Comparison of ENCODE assay signal across 16 cellular contexts in genomic region chr11:2315395-2316168, GRCh38. TPM values are rescaled to one million over a fixed set of nuclear protein-coding genes. Genes with fewer than 3 reads are reported as not detected.
DNase-seq lines count a peak whose midpoint lies in the region; ATAC-seq and TF ChIP-seq lines count a peak whose summit lies in the region.
"Had no signal": no experiment of that assay in that cellular context is flagged by ENCODE, and none has a peak within 500 bp of the region (broad histone marks: within the 10 kb centered on the region; RNA-seq: fewer than 3 reads in every experiment).

No MANE protein-coding gene starts in this region.

- DNase-seq in breast epithelium (ENCODE audit: low spot score in 2 of 2), result peak in 1 of 2 donors; percentile 49
- no peak for DNase-seq in mammary epithelial cell
- no peak for DNase-seq in hepatocyte (ENCODE audit: low spot score)
- DNase-seq in psoas muscle, result peak in 1 of 2 donors; percentile 31
- DNase-seq in aorta, result peak in 1 of 2 donors; percentile 72
- DNase-seq: activated CD4-positive, alpha-beta T cell treated with anti-CD3 and anti-CD28 coated beads, Interleukin-2, amount 50 U/mL, for 4 hours; NCI-H524 treated with DMSO at 0.1 percent for 48 hours; stimulated activated naive CD8-positive, alpha-beta T cell treated with anti-CD3 and anti-CD28 coated beads, Interleukin-15, amount 100 ng/mL, for 72 hours had no signal

- H3K27ac ChIP-seq in breast epithelium (peak overlapping the region; percentile 68 to 83), mammary epithelial cell (ENCODE audit: insufficient read depth, low read depth, low read length) (no peak overlapping the region), hepatocyte (peak overlapping the region; percentile 70), psoas muscle (no peak overlapping the region), aorta (ENCODE audit: low read depth in 1 of 2, low read length in 2 of 2) (peak overlapping the region; percentile 45 to 67)
- H3K27ac ChIP-seq: KMS-11 had no signal

- no peaks in the 10 kb centered on the region for H3K9me2 ChIP-seq in hepatocyte (replicated peaks; ENCODE audit: insufficient read depth)

- peak overlapping the region in 1 of 3 donors; percentile 12 for H3K4me3 ChIP-seq in breast epithelium
- H3K4me3 ChIP-seq in mammary epithelial cell (replicated peaks in 1 of 3; ENCODE audit: insufficient read depth in 1 of 3, low read depth in 2 of 3, low read length in 3 of 3), result no peak overlapping the region
- H3K4me3 ChIP-seq in hepatocyte, result no peak overlapping the region
- no peak overlapping the region for H3K4me3 ChIP-seq in psoas muscle
- no peak overlapping the region for H3K4me3 ChIP-seq in aorta (ENCODE audit: low read length in 2 of 2)
- H3K4me3 ChIP-seq: A549 had no signal

- H3K9ac ChIP-seq in mammary epithelial cell (ENCODE audit: insufficient read depth, low read length), result no peak overlapping the region
- H3K9ac ChIP-seq: KMS-11 had no signal

- H3K36me3 ChIP-seq in breast epithelium, result no peaks in the 10 kb centered on the region
- H3K36me3 ChIP-seq in mammary epithelial cell (ENCODE audit: insufficient read depth, low read length), result no peaks in the 10 kb centered on the region
- H3K36me3 ChIP-seq in hepatocyte (replicated peaks; ENCODE audit: insufficient read depth, low read depth), result no peaks in the 10 kb centered on the region
- no peaks in the 10 kb centered on the region for H3K36me3 ChIP-seq in psoas muscle (ENCODE audit: insufficient read depth in 1 of 2, low read depth in 1 of 2)
- H3K36me3 ChIP-seq in aorta (ENCODE audit: control insufficient read depth in 1 of 2, insufficient read depth in 2 of 2, low read length in 1 of 2), result no peaks in the 10 kb centered on the region

- intact Hi-C loops in breast epithelium (cut with DNase I; ENCODE audit: low total_unique reads), result no loop called here
- intact Hi-C loops in mammary epithelial cell (cut with micrococcal nuclease), result no loop called here
- intact Hi-C loops in psoas muscle (cut with DNase I), result no loop called here
- intact Hi-C loops in aorta (cut with DNase I), result loop anchor here (2.0 to 5.0 kb wide), 3 partner anchors 62 to 85 kb away; partner anchors contain the start of genes CD81 (in 1 of the 2) and TSSC4 (in 1 of the 2)

- peaks cover 0 to 13% of the 10 kb centered on the region in 2 donors for H3K4me1 ChIP-seq in breast epithelium
- peaks cover 10% of the 10 kb centered on the region for H3K4me1 ChIP-seq in mammary epithelial cell (ENCODE audit: insufficient read depth, low read length)
- H3K4me1 ChIP-seq in hepatocyte (ENCODE audit: insufficient read depth), result peaks cover 13% of the 10 kb centered on the region
- H3K4me1 ChIP-seq in psoas muscle, result peaks cover 5% of the 10 kb centered on the region
- H3K4me1 ChIP-seq in aorta (ENCODE audit: control insufficient read depth in 1 of 2, insufficient read depth in 2 of 2, low read length in 2 of 2), result no peaks in the 10 kb centered on the region

- 73% methylated on average over 15 of the region's 25 CpGs for WGBS in mammary epithelial cell (ENCODE audit: low coverage, missing lambda C conversion rate)
- 97% methylated on average over 14 of the region's 25 CpGs for WGBS in hepatocyte (ENCODE audit: low lambda C conversion rate, missing lambda C conversion rate)
- 57 to 68% (median 60%) methylated on average over 24 to 25 of the region's 25 CpGs for WGBS in psoas muscle, 3 donors
- 40 to 51% methylated on average over 16 to 25 of the region's 25 CpGs for WGBS in aorta, 2 donors

- ATAC-seq in psoas muscle (peak in 3 of 4 donors; percentile 3 to 44 (median 13)), aorta (ENCODE audit: low FRiP score) (peak; percentile 37), GM18861 (IDR thresholded peaks at IDR 0.05; ENCODE audit: unreplicated experiment) (no peak), HG02852 (IDR thresholded peaks at IDR 0.05; ENCODE audit: unreplicated experiment) (no peak), GM18909 (IDR thresholded peaks at IDR 0.05; ENCODE audit: poor library complexity, unreplicated experiment) (no peak)
- ATAC-seq: activated T-helper 17 cell treated with anti-CD3 and anti-CD28 coated beads, Interleukin-2, amount 50 U/mL, for 72 hours had no signal

- H3K4me2 ChIP-seq in mammary epithelial cell (ENCODE audit: insufficient read depth, low read depth, low read length) (no peak overlapping the region), hepatocyte (no peak overlapping the region)
- H3K4me2 ChIP-seq: A549, KMS-11 had no signal

- dilution Hi-C loops in mammary epithelial cell (cut with HindIII; ENCODE audit: low sequenced_read_pairs), result no loop called here

- no TSS peak for BruUV-seq in mammary epithelial cell (replicated peaks; lab: Mats Ljungman, UMichigan)

- H3K9me3 ChIP-seq in breast epithelium, result peaks cover 0 to 3% of the 10 kb centered on the region in 2 donors
- H3K9me3 ChIP-seq in mammary epithelial cell (replicated peaks; ENCODE audit: insufficient read depth, low read length), result no peaks in the 10 kb centered on the region
- no peaks in the 10 kb centered on the region for H3K9me3 ChIP-seq in hepatocyte (ENCODE audit: low read depth)
- H3K9me3 ChIP-seq in psoas muscle, result peaks cover 3% of the 10 kb centered on the region
- peaks cover 2% of the 10 kb centered on the region for H3K9me3 ChIP-seq in aorta (ENCODE audit: control insufficient read depth, low read length)

- in situ Hi-C loops in mammary epithelial cell (cut with MboI; ENCODE audit: low sequenced_read_pairs in 2 of 2), result loop anchor here in 1 of 2 donors (25.0 kb wide), 1 partner anchor 97 kb away; the partner anchor contains the start of gene TSSC4

- H4K20me1 ChIP-seq in mammary epithelial cell (ENCODE audit: insufficient read depth, low read length) (no peaks in the 10 kb centered on the region), hepatocyte (ENCODE audit: insufficient read depth, poor library complexity, severe bottlenecking) (no peaks in the 10 kb centered on the region)

- H2AFZ ChIP-seq in mammary epithelial cell (ENCODE audit: low read depth, low read length), result no peak overlapping the region
- H2AFZ ChIP-seq in hepatocyte, result no peak overlapping the region

- H3K79me2 ChIP-seq in mammary epithelial cell (ENCODE audit: insufficient read depth, low read length), result no peaks in the 10 kb centered on the region
- H3K79me2 ChIP-seq in hepatocyte, result no peaks in the 10 kb centered on the region

- H3K27me3 ChIP-seq in breast epithelium (no peaks in the 10 kb centered on the region), mammary epithelial cell (ENCODE audit: insufficient read depth, low read length) (no peaks in the 10 kb centered on the region), hepatocyte (no peaks in the 10 kb centered on the region), psoas muscle (ENCODE audit: insufficient read depth in 3 of 3, low read length in 2 of 3) (peaks cover 0 to 2% (median 0%) of the 10 kb centered on the region in 3 donors), aorta (ENCODE audit: control insufficient read depth in 1 of 2, insufficient read depth in 2 of 2, low read length in 1 of 2) (no peaks in the 10 kb centered on the region)

- no peak for TF ChIP-seq POLR2A in breast epithelium (IDR thresholded peaks at IDR 0.05)

- TF ChIP-seq CTCF in breast epithelium (IDR thresholded peaks at IDR 0.05) (no peak), mammary epithelial cell (conservative IDR thresholded peaks at IDR 0.05 in 1 of 2, IDR thresholded peaks at IDR 0.05 in 1 of 2; ENCODE audit: extremely low read depth in 1 of 2, insufficient read depth in 1 of 2, low read depth in 1 of 2, low read length in 2 of 2) (no peak), hepatocyte (IDR thresholded peaks at IDR 0.05; ENCODE audit: poor library complexity) (no peak), psoas muscle (IDR thresholded peaks at IDR 0.05) (no peak)

- CTCF ChIA-PET in mammary epithelial cell (lab: Charles Lee; ENCODE audit: low non-redundant PET), result no interaction called here

RNA-seq across cellular contexts. Expression of gene TSPAN32, which starts 13.8 kb away (rescaled TPM):
- 1 to 10 TPM in 2 of 3 donors, under 1 TPM in 1; 0.33 to 2.4 (median 1.0) TPM for total RNA-seq in breast epithelium
- not detected for total RNA-seq in mammary epithelial cell
- polyA plus RNA-seq in mammary epithelial cell, result not detected
- polyA minus RNA-seq in mammary epithelial cell, result not detected
- total RNA-seq in hepatocyte, result 1.5 and 5.0 TPM in 2 replicates
- polyA plus RNA-seq in hepatocyte, result 4.8 and 7.0 TPM in 2 replicates
- total RNA-seq in psoas muscle, result under 1 TPM in 3 of 4 donors, not detected in 1; 0.13 to 0.56 (median 0.54) TPM
- under 1 TPM; 0.04 to 0.29 (median 0.04) TPM for polyA plus RNA-seq in psoas muscle
- total RNA-seq in aorta, result 1 to 10 TPM in 1 of 2 donors, under 1 TPM in 1; 0.84 to 3.5 TPM
- 1 to 10 TPM in 1 of 2 donors, not detected in 1; 8.7 TPM for polyA plus RNA-seq in aorta
- total RNA-seq: renal cortical epithelial cell had no signal
- polyA plus RNA-seq: A549 had no signal

RNA-seq across cellular contexts. Expression of gene C11orf21, which starts 13.9 kb away (rescaled TPM):
- total RNA-seq in breast epithelium (1 to 10 TPM in 1 of 3 donors, under 1 TPM in 2; 0.33 to 1.0 (median 0.96) TPM), mammary epithelial cell (not detected), hepatocyte (0.17 TPM in 1 of 2 replicates, not detected in the other), psoas muscle (under 1 TPM in 3 of 4 donors, not detected in 1; 0.21 to 0.40 (median 0.22) TPM), aorta (1 to 10 TPM; 1.4 to 2.1 TPM)
- polyA plus RNA-seq in mammary epithelial cell (not detected), hepatocyte (0.43 and 0.68 TPM in 2 replicates), psoas muscle (under 1 TPM; 0.04 to 0.18 (median 0.12) TPM), aorta (under 1 TPM in 1 of 2 donors, not detected in 1; 0.46 TPM)
- polyA minus RNA-seq in mammary epithelial cell, result not detected
- polyA plus RNA-seq: A549 had no signal

RNA-seq across cellular contexts. Expression of gene ASCL2, which starts 45.2 kb away (rescaled TPM):
- 1 to 10 TPM in 2 of 3 donors, under 1 TPM in 1; 0.96 to 4.8 (median 3.3) TPM for total RNA-seq in breast epithelium
- not detected for total RNA-seq in mammary epithelial cell
- 0.05 TPM for polyA plus RNA-seq in mammary epithelial cell
- polyA minus RNA-seq in mammary epithelial cell, result not detected
- 3.3 and 5.6 TPM in 2 replicates for total RNA-seq in hepatocyte
- polyA plus RNA-seq in hepatocyte, result 5.8 and 7.9 TPM in 2 replicates
- total RNA-seq in psoas muscle, result not detected
- polyA plus RNA-seq in psoas muscle, result under 1 TPM in 2 of 3 donors, not detected in 1; 0.03 to 0.08 TPM
- total RNA-seq in aorta, result 1 to 10 TPM in 1 of 2 donors, under 1 TPM in 1; 0.62 to 1.4 TPM
- not detected for polyA plus RNA-seq in aorta
- total RNA-seq: H4, renal cortical epithelial cell had no signal
- polyA plus RNA-seq: A549 had no signal

Comparison
In these comparisons a context has a peak if more than half of its experiments do, and no peak if none do; other contexts are left out.
1. H3K27ac ChIP-seq: peak in breast epithelium (2 of 2), hepatocyte (single experiment) and aorta (2 of 2); none in mammary epithelial cell (single experiment) and psoas muscle (single experiment).
2. ATAC-seq: peak in psoas muscle (3 of 4) and aorta (single experiment); none in GM18861 (single experiment), HG02852 (single experiment) and GM18909 (single experiment).
3. intact Hi-C loops: an anchor here in aorta (2.0 to 5.0 kb wide); none called in breast epithelium, mammary epithelial cell and psoas muscle.